In genomic region chr10:22702348-22702747, GRCh38 we compare ENCODE assay signal across 1 cellular context.
TF ChIP-seq lines count a peak whose summit lies in the region.

No MANE protein-coding gene starts in this region.

TF ChIP-seq in K562, 482 proteins besides CTCF, POLR2A, EP300 and RAD21 (continued from another document):
- TF ChIP-seq ZNF592 (IDR thresholded peaks at IDR 0.05) (peak; percentile 60; the same call in 1 of the 2 replicates), DMBX1 (CRISPR knock-in tag; IDR thresholded peaks at IDR 0.05; ENCODE audit: borderline replicate concordance) (no peak), ARID1B (IDR thresholded peaks at IDR 0.05) (peak; percentile 81), CTBP1 (IDR thresholded peaks at IDR 0.05; ENCODE audit: borderline replicate concordance) (no peak), SMARCE1 (IDR thresholded peaks at IDR 0.05) (0 out of 2 replicates have a peak, but pooled peaks have one; percentile 29), NFIC (IDR thresholded peaks at IDR 0.05) (peak; percentile 44; the same call in 1 of the 2 replicates), SMAD3 (CRISPR knock-in tag; conservative IDR thresholded peaks at IDR 0.05) (no peak), BACH1 (tag; IDR thresholded peaks at IDR 0.05) (0 out of 2 replicates have a peak, but pooled peaks have one; percentile 25), ILK (tag; IDR thresholded peaks at IDR 0.05; ENCODE audit: borderline replicate concordance, low read depth) (no peak), SMARCA4 (IDR thresholded peaks at IDR 0.05) (peak; percentile 76), HDAC1 (IDR thresholded peaks at IDR 0.05) (peak in 1 of 2 experiments; percentile 39; a peak in 1 of 4 replicates), TAF7 (tag; IDR thresholded peaks at IDR 0.05) (no peak), YY1 (IDR thresholded peaks at IDR 0.05; ENCODE audit: borderline replicate concordance in 1 of 3, control insufficient read depth in 1 of 3, extremely low read depth in 1 of 3, insufficient read depth in 3 of 3, insufficient read length in 1 of 3, insufficient replicate concordance in 2 of 3, low read depth in 1 of 3, low read length in 2 of 3) (no peak), NR4A1 (CRISPR knock-in tag; IDR thresholded peaks at IDR 0.05) (no peak), NR4A1 (tag; IDR thresholded peaks at IDR 0.05) (no peak), HDAC2 (IDR thresholded peaks at IDR 0.05) (0 out of 2 replicates have a peak, but pooled peaks have one; percentile 25), TAL1 (IDR thresholded peaks at IDR 0.05) (peak; percentile 59), FOXA3 (CRISPR knock-in tag; conservative IDR thresholded peaks at IDR 0.05 in 1 of 2, IDR thresholded peaks at IDR 0.05 in 1 of 2) (peak; percentile 38 to 55; a peak in 3 of 4 replicates), ZNF165 (CRISPR knock-in tag; IDR thresholded peaks at IDR 0.05; ENCODE audit: borderline replicate concordance) (no peak), FOXK2 (conservative IDR thresholded peaks at IDR 0.05 in 1 of 2, IDR thresholded peaks at IDR 0.05 in 1 of 2; ENCODE audit: low read depth in 2 of 2) (peak; percentile 82 to 87; a peak in 3 of 4 replicates), CEBPG (CRISPR knock-in tag; IDR thresholded peaks at IDR 0.05) (no peak), CEBPG (tag; conservative IDR thresholded peaks at IDR 0.05 in 1 of 2, IDR thresholded peaks at IDR 0.05 in 1 of 2) (peak in 1 of 2 experiments; percentile 45; a peak in 1 of 4 replicates), TEAD4 (IDR thresholded peaks at IDR 0.05; ENCODE audit: low read length) (peak; percentile 62; the same call in 1 of the 2 replicates), TEAD4 (CRISPR knock-in tag; IDR thresholded peaks at IDR 0.05; ENCODE audit: borderline replicate concordance) (no peak), CBFA2T3 (IDR thresholded peaks at IDR 0.05) (peak; percentile 71), BMI1 (IDR thresholded peaks at IDR 0.05; ENCODE audit: low read length) (no peak), NCOR1 (IDR thresholded peaks at IDR 0.05) (peak; percentile 49; the same call in 1 of the 2 replicates), SMARCC2 (IDR thresholded peaks at IDR 0.05; ENCODE audit: low read depth) (peak; percentile 58; the same call in 1 of the 2 replicates), TCF3 (CRISPR knock-in tag; IDR thresholded peaks at IDR 0.05) (peak; percentile 78), MNT (conservative IDR thresholded peaks at IDR 0.05) (peak; percentile 36 to 72; a peak in 2 of 4 replicates), DPF2 (IDR thresholded peaks at IDR 0.05) (peak; percentile 68), CEBPB (tag; IDR thresholded peaks at IDR 0.05) (peak; percentile 86)
